26 cellular contexts compared by ENCODE assay signal in genomic region chr3:102576651-102577050, GRCh38.
"Had no signal": no experiment of that assay in that cellular context is flagged by ENCODE, and none has a peak within 500 bp of the region (broad histone marks: within the 10 kb centered on the region; RNA-seq: fewer than 3 reads in every experiment).

No MANE protein-coding gene starts in this region.

- H3K27me3 ChIP-seq: neural progenitor cell, ovary, right lobe of liver, sigmoid colon, suprapubic skin, testis, tibial artery, transverse colon, upper lobe of right lung, uterus had no signal

- H2AFZ ChIP-seq: neural progenitor cell, parathyroid adenoma had no signal

- H3K79me2 ChIP-seq: parathyroid adenoma had no signal

- H3K36me3 ChIP-seq: neural progenitor cell, ovary, right lobe of liver, sigmoid colon, suprapubic skin, tibial artery, transverse colon, upper lobe of right lung, uterus had no signal

- H3K9me3 ChIP-seq: ovary, psoas muscle, right lobe of liver, sigmoid colon, suprapubic skin, testis, tibial artery, transverse colon, upper lobe of right lung, uterus had no signal

- ATAC-seq: natural killer cell; psoas muscle; right cardiac atrium; right lobe of liver; stimulated activated memory B cell treated with anti-CD40 and anti-IgM and Interleukin-4, amounts not matched to agents 10 μg/mL and 1 μg/mL and 100 μg/mL, for 72 hours; stimulated activated naive CD8-positive, alpha-beta T cell treated with anti-CD3 and anti-CD28 coated beads, Interleukin-15, amount 100 ng/mL, for 72 hours; stimulated activated naive CD8-positive, alpha-beta T cell treated with anti-CD3 and anti-CD28 coated beads, Interleukin-15, Interleukin-2, amounts not matched to agents 100 U/mL and 50 U/mL, for 24 hours; upper lobe of right lung had no signal

- H3K4me3 ChIP-seq: neural progenitor cell, ovary, psoas muscle, right lobe of liver, sigmoid colon, suprapubic skin, testis, tibial artery, transverse colon, upper lobe of right lung, uterus had no signal

- H3K9ac ChIP-seq: neural progenitor cell, parathyroid adenoma had no signal

- H3K4me2 ChIP-seq: neural progenitor cell had no signal

- H3K4me1 ChIP-seq: parathyroid adenoma, psoas muscle, sigmoid colon, suprapubic skin, testis, tibial artery, transverse colon, upper lobe of right lung, uterus had no signal

- DNase-seq: natural killer cell; occipital lobe; ovary; posterior cingulate gyrus; psoas muscle; right cardiac atrium; right lobe of liver; sigmoid colon; small intestine; stimulated activated CD4-positive, alpha-beta T cell treated with anti-CD3 and anti-CD28 coated beads, Interleukin-1b, Interleukin-23, amount 100 ng/mL, for 48 hours; stimulated activated CD4-positive, alpha-beta T cell treated with anti-CD3 and anti-CD28 coated beads, Interleukin-4, amount 100 ng/mL, for 1 hour; stimulated activated CD4-positive, alpha-beta T cell treated with anti-CD3 and anti-CD28 coated beads, Interleukin-4, amount 100 ng/mL, for 4 hours; stimulated activated CD8-positive, alpha-beta memory T cell treated with anti-CD3 and anti-CD28 coated beads, Interleukin-4, amount 100 ng/mL, for 48 hours; stimulated activated naive CD4-positive, alpha-beta T cell; stimulated activated naive CD8-positive, alpha-beta T cell treated with anti-CD3 and anti-CD28 coated beads, Interleukin-15, amount 100 ng/mL, for 72 hours; stimulated activated naive CD8-positive, alpha-beta T cell treated with anti-CD3 and anti-CD28 coated beads, Interleukin-15, Interleukin-2, amounts not matched to agents 100 U/mL and 50 U/mL, for 24 hours; substantia nigra; testis; tibial artery; transverse colon; upper lobe of right lung; uterus had no signal

- H3K27ac ChIP-seq: neural progenitor cell, ovary, parathyroid adenoma, psoas muscle, right lobe of liver, sigmoid colon, suprapubic skin, testis, tibial artery, transverse colon, upper lobe of right lung, uterus had no signal
